Comparison of ENCODE assay signal across 1 cellular context in the genomic region with DNA sequence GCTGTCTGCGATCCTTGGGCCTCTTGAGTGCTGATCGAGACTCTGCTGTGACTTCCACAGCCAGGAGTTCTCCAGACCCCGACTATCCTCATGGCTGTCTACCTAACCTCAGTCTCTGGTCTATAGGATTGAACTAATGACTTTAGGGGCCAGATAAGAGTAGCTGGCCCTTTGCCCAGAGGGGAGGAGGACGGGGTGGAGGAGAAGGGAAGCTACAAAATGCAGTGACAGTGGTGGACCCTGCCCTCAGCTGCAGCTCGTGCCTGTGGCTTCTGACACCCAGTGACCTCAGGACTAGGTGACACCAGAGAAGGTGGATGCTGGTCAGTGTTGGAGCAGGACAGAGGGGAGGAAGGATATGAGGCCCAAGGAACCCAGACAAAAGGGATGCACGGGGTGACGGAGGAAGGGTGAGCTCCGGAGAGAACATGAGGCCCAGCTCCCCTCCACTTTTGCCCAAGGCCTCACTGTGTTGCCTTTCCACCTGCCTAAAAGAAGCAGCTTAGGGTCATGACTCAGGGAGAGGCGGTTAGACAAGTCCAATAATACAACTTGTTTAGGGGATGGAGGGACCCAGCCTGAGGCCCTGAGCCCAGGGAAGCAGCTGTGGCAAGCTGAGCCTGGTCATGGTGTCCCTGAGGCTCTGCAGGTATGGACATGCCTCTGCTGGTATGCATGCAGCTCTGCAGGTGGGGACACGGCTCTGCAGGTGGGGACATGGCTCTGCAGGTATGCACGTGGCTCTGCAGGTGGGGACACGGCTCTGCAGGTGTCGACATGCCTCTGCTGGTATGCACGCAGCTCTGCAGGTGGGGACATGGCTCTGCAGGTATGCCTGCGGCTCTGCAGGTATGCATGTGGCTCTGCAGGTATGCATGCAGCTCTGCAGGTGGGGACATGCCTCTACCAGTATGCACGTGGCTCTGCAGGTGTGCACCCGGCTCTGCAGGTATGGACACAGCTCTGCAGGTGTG.
TF ChIP-seq lines count a peak whose summit lies in the region.

No MANE protein-coding gene starts in this region.

TF ChIP-seq in HepG2, 621 proteins besides CTCF, POLR2A, EP300 and RAD21 (continued from another document and continues in another):
- TF ChIP-seq, protein P1, sequence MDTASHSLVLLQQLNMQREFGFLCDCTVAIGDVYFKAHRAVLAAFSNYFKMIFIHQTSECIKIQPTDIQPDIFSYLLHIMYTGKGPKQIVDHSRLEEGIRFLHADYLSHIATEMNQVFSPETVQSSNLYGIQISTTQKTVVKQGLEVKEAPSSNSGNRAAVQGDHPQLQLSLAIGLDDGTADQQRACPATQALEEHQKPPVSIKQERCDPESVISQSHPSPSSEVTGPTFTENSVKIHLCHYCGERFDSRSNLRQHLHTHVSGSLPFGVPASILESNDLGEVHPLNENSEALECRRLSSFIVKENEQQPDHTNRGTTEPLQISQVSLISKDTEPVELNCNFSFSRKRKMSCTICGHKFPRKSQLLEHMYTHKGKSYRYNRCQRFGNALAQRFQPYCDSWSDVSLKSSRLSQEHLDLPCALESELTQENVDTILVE (CRISPR knock-in tag; IDR thresholded peaks at IDR 0.05), result no peak
- TF ChIP-seq, protein P2, sequence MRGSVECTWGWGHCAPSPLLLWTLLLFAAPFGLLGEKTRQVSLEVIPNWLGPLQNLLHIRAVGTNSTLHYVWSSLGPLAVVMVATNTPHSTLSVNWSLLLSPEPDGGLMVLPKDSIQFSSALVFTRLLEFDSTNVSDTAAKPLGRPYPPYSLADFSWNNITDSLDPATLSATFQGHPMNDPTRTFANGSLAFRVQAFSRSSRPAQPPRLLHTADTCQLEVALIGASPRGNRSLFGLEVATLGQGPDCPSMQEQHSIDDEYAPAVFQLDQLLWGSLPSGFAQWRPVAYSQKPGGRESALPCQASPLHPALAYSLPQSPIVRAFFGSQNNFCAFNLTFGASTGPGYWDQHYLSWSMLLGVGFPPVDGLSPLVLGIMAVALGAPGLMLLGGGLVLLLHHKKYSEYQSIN (CRISPR knock-in tag; IDR thresholded peaks at IDR 0.05; ENCODE audit: borderline replicate concordance), result no peak
- TF ChIP-seq, protein P3, sequence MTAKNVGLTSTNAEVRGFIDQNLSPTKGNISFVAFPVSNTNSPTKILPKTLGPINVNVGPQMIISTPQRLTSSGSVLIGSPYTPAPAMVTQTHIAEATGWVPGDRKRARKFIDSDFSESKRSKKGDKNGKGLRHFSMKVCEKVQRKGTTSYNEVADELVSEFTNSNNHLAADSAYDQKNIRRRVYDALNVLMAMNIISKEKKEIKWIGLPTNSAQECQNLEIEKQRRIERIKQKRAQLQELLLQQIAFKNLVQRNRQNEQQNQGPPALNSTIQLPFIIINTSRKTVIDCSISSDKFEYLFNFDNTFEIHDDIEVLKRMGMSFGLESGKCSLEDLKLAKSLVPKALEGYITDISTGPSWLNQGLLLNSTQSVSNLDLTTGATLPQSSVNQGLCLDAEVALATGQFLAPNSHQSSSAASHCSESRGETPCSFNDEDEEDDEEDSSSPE (CRISPR knock-in tag; IDR thresholded peaks at IDR 0.05), result no peak
- TF ChIP-seq RAD51 (IDR thresholded peaks at IDR 0.05; ENCODE audit: borderline replicate concordance), result no peak
- no peak for TF ChIP-seq ZNF382 (CRISPR knock-in tag; IDR thresholded peaks at IDR 0.05; ENCODE audit: borderline replicate concordance)
- TF ChIP-seq ZNF687 (CRISPR knock-in tag; IDR thresholded peaks at IDR 0.05), result peak; percentile 95
- TF ChIP-seq KLF11 (CRISPR knock-in tag; IDR thresholded peaks at IDR 0.05), result no peak
- no peak for TF ChIP-seq ZNF354B (CRISPR knock-in tag; IDR thresholded peaks at IDR 0.05)
- TF ChIP-seq, protein P4, sequence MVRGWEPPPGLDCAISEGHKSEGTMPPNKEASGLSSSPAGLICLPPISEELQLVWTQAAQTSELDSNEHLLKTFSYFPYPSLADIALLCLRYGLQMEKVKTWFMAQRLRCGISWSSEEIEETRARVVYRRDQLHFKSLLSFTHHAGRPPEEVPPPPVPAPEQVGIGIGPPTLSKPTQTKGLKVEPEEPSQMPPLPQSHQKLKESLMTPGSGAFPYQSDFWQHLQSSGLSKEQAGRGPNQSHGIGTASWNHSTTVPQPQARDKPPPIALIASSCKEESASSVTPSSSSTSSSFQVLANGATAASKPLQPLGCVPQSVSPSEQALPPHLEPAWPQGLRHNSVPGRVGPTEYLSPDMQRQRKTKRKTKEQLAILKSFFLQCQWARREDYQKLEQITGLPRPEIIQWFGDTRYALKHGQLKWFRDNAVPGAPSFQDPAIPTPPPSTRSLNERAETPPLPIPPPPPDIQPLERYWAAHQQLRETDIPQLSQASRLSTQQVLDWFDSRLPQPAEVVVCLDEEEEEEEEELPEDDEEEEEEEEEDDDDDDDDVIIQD (CRISPR knock-in tag; IDR thresholded peaks at IDR 0.05; ENCODE audit: low read depth), result no peak
- no peak for TF ChIP-seq HNRNPUL1 (IDR thresholded peaks at IDR 0.05; ENCODE audit: low read depth, low read length)
- no peak for TF ChIP-seq TP53 (CRISPR knock-in tag; conservative IDR thresholded peaks at IDR 0.05)
- no peak for TF ChIP-seq HNF1A (IDR thresholded peaks at IDR 0.05; ENCODE audit: low read depth)
- TF ChIP-seq HNF1A (CRISPR knock-in tag; IDR thresholded peaks at IDR 0.05; ENCODE audit: borderline replicate concordance), result peak; percentile 53
- TF ChIP-seq, protein P5, sequence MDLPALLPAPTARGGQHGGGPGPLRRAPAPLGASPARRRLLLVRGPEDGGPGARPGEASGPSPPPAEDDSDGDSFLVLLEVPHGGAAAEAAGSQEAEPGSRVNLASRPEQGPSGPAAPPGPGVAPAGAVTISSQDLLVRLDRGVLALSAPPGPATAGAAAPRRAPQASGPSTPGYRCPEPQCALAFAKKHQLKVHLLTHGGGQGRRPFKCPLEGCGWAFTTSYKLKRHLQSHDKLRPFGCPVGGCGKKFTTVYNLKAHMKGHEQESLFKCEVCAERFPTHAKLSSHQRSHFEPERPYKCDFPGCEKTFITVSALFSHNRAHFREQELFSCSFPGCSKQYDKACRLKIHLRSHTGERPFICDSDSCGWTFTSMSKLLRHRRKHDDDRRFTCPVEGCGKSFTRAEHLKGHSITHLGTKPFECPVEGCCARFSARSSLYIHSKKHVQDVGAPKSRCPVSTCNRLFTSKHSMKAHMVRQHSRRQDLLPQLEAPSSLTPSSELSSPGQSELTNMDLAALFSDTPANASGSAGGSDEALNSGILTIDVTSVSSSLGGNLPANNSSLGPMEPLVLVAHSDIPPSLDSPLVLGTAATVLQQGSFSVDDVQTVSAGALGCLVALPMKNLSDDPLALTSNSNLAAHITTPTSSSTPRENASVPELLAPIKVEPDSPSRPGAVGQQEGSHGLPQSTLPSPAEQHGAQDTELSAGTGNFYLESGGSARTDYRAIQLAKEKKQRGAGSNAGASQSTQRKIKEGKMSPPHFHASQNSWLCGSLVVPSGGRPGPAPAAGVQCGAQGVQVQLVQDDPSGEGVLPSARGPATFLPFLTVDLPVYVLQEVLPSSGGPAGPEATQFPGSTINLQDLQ (CRISPR knock-in tag; IDR thresholded peaks at IDR 0.05), result peak; percentile 80; the same call in 1 of the 2 replicates
- TF ChIP-seq, protein P6, sequence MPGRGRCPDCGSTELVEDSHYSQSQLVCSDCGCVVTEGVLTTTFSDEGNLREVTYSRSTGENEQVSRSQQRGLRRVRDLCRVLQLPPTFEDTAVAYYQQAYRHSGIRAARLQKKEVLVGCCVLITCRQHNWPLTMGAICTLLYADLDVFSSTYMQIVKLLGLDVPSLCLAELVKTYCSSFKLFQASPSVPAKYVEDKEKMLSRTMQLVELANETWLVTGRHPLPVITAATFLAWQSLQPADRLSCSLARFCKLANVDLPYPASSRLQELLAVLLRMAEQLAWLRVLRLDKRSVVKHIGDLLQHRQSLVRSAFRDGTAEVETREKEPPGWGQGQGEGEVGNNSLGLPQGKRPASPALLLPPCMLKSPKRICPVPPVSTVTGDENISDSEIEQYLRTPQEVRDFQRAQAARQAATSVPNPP (CRISPR knock-in tag; IDR thresholded peaks at IDR 0.05), result no peak
- no peak for TF ChIP-seq MAFG (CRISPR knock-in tag; IDR thresholded peaks at IDR 0.05)
- 0 out of 2 replicates have a peak, but pooled peaks have one; percentile 60 for TF ChIP-seq ARNTL (CRISPR knock-in tag; IDR thresholded peaks at IDR 0.05)
- no peak for TF ChIP-seq TCF12 (IDR thresholded peaks at IDR 0.05)
- TF ChIP-seq TCF12 (CRISPR knock-in tag; IDR thresholded peaks at IDR 0.05), result no peak
- no peak for TF ChIP-seq SP4 (CRISPR knock-in tag; IDR thresholded peaks at IDR 0.05)
- no peak for TF ChIP-seq ZNF878 (CRISPR knock-in tag; IDR thresholded peaks at IDR 0.05)
- TF ChIP-seq ZNF317 (CRISPR knock-in tag; IDR thresholded peaks at IDR 0.05), result no peak
- TF ChIP-seq ZNF570 (CRISPR knock-in tag; IDR thresholded peaks at IDR 0.05; ENCODE audit: borderline replicate concordance), result 0 out of 2 replicates have a peak, but pooled peaks have one; percentile 41
- TF ChIP-seq GATA4 (IDR thresholded peaks at IDR 0.05; ENCODE audit: borderline replicate concordance, low read depth), result no peak
- TF ChIP-seq, protein P7, sequence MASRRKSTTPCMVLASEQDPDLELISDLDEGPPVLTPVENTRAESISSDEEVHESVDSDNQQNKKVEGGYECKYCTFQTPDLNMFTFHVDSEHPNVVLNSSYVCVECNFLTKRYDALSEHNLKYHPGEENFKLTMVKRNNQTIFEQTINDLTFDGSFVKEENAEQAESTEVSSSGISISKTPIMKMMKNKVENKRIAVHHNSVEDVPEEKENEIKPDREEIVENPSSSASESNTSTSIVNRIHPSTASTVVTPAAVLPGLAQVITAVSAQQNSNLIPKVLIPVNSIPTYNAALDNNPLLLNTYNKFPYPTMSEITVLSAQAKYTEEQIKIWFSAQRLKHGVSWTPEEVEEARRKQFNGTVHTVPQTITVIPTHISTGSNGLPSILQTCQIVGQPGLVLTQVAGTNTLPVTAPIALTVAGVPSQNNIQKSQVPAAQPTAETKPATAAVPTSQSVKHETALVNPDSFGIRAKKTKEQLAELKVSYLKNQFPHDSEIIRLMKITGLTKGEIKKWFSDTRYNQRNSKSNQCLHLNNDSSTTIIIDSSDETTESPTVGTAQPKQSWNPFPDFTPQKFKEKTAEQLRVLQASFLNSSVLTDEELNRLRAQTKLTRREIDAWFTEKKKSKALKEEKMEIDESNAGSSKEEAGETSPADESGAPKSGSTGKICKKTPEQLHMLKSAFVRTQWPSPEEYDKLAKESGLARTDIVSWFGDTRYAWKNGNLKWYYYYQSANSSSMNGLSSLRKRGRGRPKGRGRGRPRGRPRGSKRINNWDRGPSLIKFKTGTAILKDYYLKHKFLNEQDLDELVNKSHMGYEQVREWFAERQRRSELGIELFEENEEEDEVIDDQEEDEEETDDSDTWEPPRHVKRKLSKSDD (CRISPR knock-in tag; IDR thresholded peaks at IDR 0.05; ENCODE audit: low read depth), result no peak
- no peak for TF ChIP-seq HNRNPLL (IDR thresholded peaks at IDR 0.05; ENCODE audit: low read depth, low read length, poor library complexity, severe bottlenecking)
- TF ChIP-seq CEBPB (IDR thresholded peaks at IDR 0.05; ENCODE audit: borderline replicate concordance, low read depth, low read length), result no peak
- TF ChIP-seq, protein P8, sequence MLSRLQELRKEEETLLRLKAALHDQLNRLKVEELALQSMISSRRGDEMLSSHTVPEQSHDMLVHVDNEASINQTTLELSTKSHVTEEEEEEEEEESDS (CRISPR knock-in tag; IDR thresholded peaks at IDR 0.05; ENCODE audit: borderline replicate concordance), result no peak
- no peak for TF ChIP-seq ZNF432 (CRISPR knock-in tag; IDR thresholded peaks at IDR 0.05; ENCODE audit: borderline replicate concordance)
